In genomic region chr7:77796960-77797359, GRCh38 we compare ENCODE assay signal across 8 cellular contexts. TPM values are rescaled to one million over a fixed set of nuclear protein-coding genes. Genes with fewer than 3 reads are reported as not detected.
A peak's percentile ranks its signal among the peaks of the same experiment; 100 is the strongest.
DNase-seq lines count a peak whose midpoint lies in the region; ATAC-seq lines count a peak whose summit lies in the region.

No MANE protein-coding gene starts in this region.

- H3K4me1 ChIP-seq in iPS-20b (ENCODE audit: insufficient read depth, low read length) = peaks cover 9% of the 10 kb centered on the region; the same call in 1 of the 2 replicates

- no peak overlapping the region for H3K27ac ChIP-seq in iPS-20b (ENCODE audit: low read length)

- H3K4me3 ChIP-seq in iPS-20b (ENCODE audit: low read length) = peak overlapping the region; percentile 92

- no peaks in the 10 kb centered on the region for H3K9me3 ChIP-seq in iPS-20b (ENCODE audit: insufficient read depth, low read depth, low read length)

- peak overlapping the region; percentile 91 for H3K4me3 Mint-ChIP-seq in T-helper 1 cell treated with Interleukin-12 subunit alpha and Interleukin-12 subunit beta and Interleukin-4 antibody, amounts not matched to agents 30 μg/mL and 1 μg/mL, for 36 hours
- peak overlapping the region; percentile 91 for H3K4me3 Mint-ChIP-seq in activated CD4-positive, alpha-beta memory T cell treated with anti-CD3 and anti-CD28 coated beads for 36 hours
- peak overlapping the region; percentile 94 to 99 for H3K4me3 Mint-ChIP-seq in stimulated activated naive CD8-positive, alpha-beta T cell treated with anti-CD3 and anti-CD28 coated beads, Interleukin-15, amount 100 ng/mL, for 72 hours

- H3K27me3 ChIP-seq in iPS-20b (ENCODE audit: insufficient read depth, low read length) = no peaks in the 10 kb centered on the region

- H3K36me3 ChIP-seq in iPS-20b (ENCODE audit: insufficient read depth, low read depth, low read length) = peaks cover 12% of the 10 kb centered on the region; the same call in 1 of the 2 replicates

- peaks cover 42% of the 10 kb centered on the region for H3K4me1 Mint-ChIP-seq in T-helper 1 cell treated with Interleukin-12 subunit alpha and Interleukin-12 subunit beta and Interleukin-4 antibody, amounts not matched to agents 30 μg/mL and 1 μg/mL, for 36 hours (ENCODE audit: low read depth)
- peaks cover 52% of the 10 kb centered on the region for H3K4me1 Mint-ChIP-seq in activated CD4-positive, alpha-beta memory T cell treated with anti-CD3 and anti-CD28 coated beads for 36 hours (ENCODE audit: low read depth)
- peaks cover 51% of the 10 kb centered on the region for H3K4me1 Mint-ChIP-seq in stimulated activated naive CD8-positive, alpha-beta T cell treated with anti-CD3 and anti-CD28 coated beads, Interleukin-15, amount 100 ng/mL, for 72 hours

- peak overlapping the region; percentile 89; the same call in 1 of the 2 replicates for H3K9ac ChIP-seq in iPS-20b (ENCODE audit: low read depth, low read length)

- no peak for ATAC-seq in stimulated activated naive CD8-positive, alpha-beta T cell treated with anti-CD3 and anti-CD28 coated beads, Interleukin-15, amount 100 ng/mL, for 72 hours
- ATAC-seq in GM19328 (IDR thresholded peaks at IDR 0.05; ENCODE audit: unreplicated experiment) (no peak), GM19035 (IDR thresholded peaks at IDR 0.05; ENCODE audit: unreplicated experiment) (no peak)

- H3K27ac Mint-ChIP-seq in T-helper 1 cell treated with Interleukin-12 subunit alpha and Interleukin-12 subunit beta and Interleukin-4 antibody, amounts not matched to agents 30 μg/mL and 1 μg/mL, for 36 hours = peak overlapping the region; percentile 85
- H3K27ac Mint-ChIP-seq in activated CD4-positive, alpha-beta memory T cell treated with anti-CD3 and anti-CD28 coated beads for 36 hours = peak overlapping the region; percentile 92
- no peak overlapping the region for H3K27ac Mint-ChIP-seq in stimulated activated naive CD8-positive, alpha-beta T cell treated with anti-CD3 and anti-CD28 coated beads, Interleukin-15, amount 100 ng/mL, for 72 hours

- DNase-seq in T-helper 1 cell = no peak
- no peak for DNase-seq in activated CD4-positive, alpha-beta memory T cell treated with anti-CD3 and anti-CD28 coated beads for 36 hours
- no peak for DNase-seq in stimulated activated naive CD8-positive, alpha-beta T cell treated with anti-CD3 and anti-CD28 coated beads, Interleukin-15, amount 100 ng/mL, for 72 hours
- DNase-seq in NCI-H345 treated with DMSO at 0.1 percent for 48 hours (lab: John Stamatoyannopoulos, UW; ENCODE audit: unreplicated experiment) = no peak

- H3K27me3 Mint-ChIP-seq in T-helper 1 cell treated with Interleukin-12 subunit alpha and Interleukin-12 subunit beta and Interleukin-4 antibody, amounts not matched to agents 30 μg/mL and 1 μg/mL, for 36 hours (ENCODE audit: low read depth) = no peaks in the 10 kb centered on the region
- H3K27me3 Mint-ChIP-seq in activated CD4-positive, alpha-beta memory T cell treated with anti-CD3 and anti-CD28 coated beads for 36 hours = no peaks in the 10 kb centered on the region
- H3K27me3 Mint-ChIP-seq in stimulated activated naive CD8-positive, alpha-beta T cell treated with anti-CD3 and anti-CD28 coated beads, Interleukin-15, amount 100 ng/mL, for 72 hours = no peaks in the 10 kb centered on the region

- CTCF ChIA-PET in activated CD4-positive, alpha-beta memory T cell treated with anti-CD3 and anti-CD28 coated beads for 36 hours (lab: Charles Lee) = interaction anchor here (0.7 to 2.8 kb wide), 4 partner anchors 35 to 145 kb away, joined by 3 to 12 read pairs (median 9); no protein-coding TSS in a partner anchor

- intact Hi-C loops in activated CD4-positive, alpha-beta memory T cell treated with anti-CD3 and anti-CD28 coated beads for 36 hours (cut with micrococcal nuclease) = loop anchor here (5.0 kb wide), 2 partner anchors 125 to 675 kb away; partner anchors contain the start of gene CCDC146

- peaks cover 25% of the 10 kb centered on the region for H3K36me3 Mint-ChIP-seq in T-helper 1 cell treated with Interleukin-12 subunit alpha and Interleukin-12 subunit beta and Interleukin-4 antibody, amounts not matched to agents 30 μg/mL and 1 μg/mL, for 36 hours (ENCODE audit: low read depth)
- peaks cover 11% of the 10 kb centered on the region for H3K36me3 Mint-ChIP-seq in activated CD4-positive, alpha-beta memory T cell treated with anti-CD3 and anti-CD28 coated beads for 36 hours

- no peaks in the 10 kb centered on the region for H3K9me3 Mint-ChIP-seq in T-helper 1 cell treated with Interleukin-12 subunit alpha and Interleukin-12 subunit beta and Interleukin-4 antibody, amounts not matched to agents 30 μg/mL and 1 μg/mL, for 36 hours
- H3K9me3 Mint-ChIP-seq in activated CD4-positive, alpha-beta memory T cell treated with anti-CD3 and anti-CD28 coated beads for 36 hours = no peaks in the 10 kb centered on the region
- no peaks in the 10 kb centered on the region for H3K9me3 Mint-ChIP-seq in stimulated activated naive CD8-positive, alpha-beta T cell treated with anti-CD3 and anti-CD28 coated beads, Interleukin-15, amount 100 ng/mL, for 72 hours

- POLR2A ChIA-PET in activated CD4-positive, alpha-beta memory T cell treated with anti-CD3 and anti-CD28 coated beads for 36 hours (lab: Charles Lee) = interaction anchor here (0.7 kb wide), 1 partner anchor 100 kb away, joined by 3 read pairs; the partner anchor contains the start of gene RSBN1L

RNA-seq across cellular contexts. Expression of gene TMEM60, which starts 1.3 kb away (rescaled TPM):
- total RNA-seq in activated CD4-positive, alpha-beta memory T cell treated with anti-CD3 and anti-CD28 coated beads for 36 hours = 10 to 100 TPM; 14.2 to 15.5 TPM

RNA-seq across cellular contexts. Expression of gene PHTF2, which starts 1.6 kb away (rescaled TPM):
- 10 to 100 TPM; 40.8 to 41.2 TPM for total RNA-seq in activated CD4-positive, alpha-beta memory T cell treated with anti-CD3 and anti-CD28 coated beads for 36 hours

Comparison
In these comparisons a context has a peak if more than half of its experiments do, and no peak if none do; other contexts are left out.
1. H3K27ac Mint-ChIP-seq: peak in T-helper 1 cell treated with Interleukin-12 subunit alpha and Interleukin-12 subunit beta and Interleukin-4 antibody, amounts not matched to agents 30 μg/mL and 1 μg/mL, for 36 hours (single experiment) and activated CD4-positive, alpha-beta memory T cell treated with anti-CD3 and anti-CD28 coated beads for 36 hours (single experiment); none in stimulated activated naive CD8-positive, alpha-beta T cell treated with anti-CD3 and anti-CD28 coated beads, Interleukin-15, amount 100 ng/mL, for 72 hours (0 of 2).
2. Peak in every context shown above with its lines, with median percentiles within 50 percentile points of each other: H3K4me3 Mint-ChIP-seq.